ENCODE assay signal across 28 cellular contexts in the genomic region with DNA sequence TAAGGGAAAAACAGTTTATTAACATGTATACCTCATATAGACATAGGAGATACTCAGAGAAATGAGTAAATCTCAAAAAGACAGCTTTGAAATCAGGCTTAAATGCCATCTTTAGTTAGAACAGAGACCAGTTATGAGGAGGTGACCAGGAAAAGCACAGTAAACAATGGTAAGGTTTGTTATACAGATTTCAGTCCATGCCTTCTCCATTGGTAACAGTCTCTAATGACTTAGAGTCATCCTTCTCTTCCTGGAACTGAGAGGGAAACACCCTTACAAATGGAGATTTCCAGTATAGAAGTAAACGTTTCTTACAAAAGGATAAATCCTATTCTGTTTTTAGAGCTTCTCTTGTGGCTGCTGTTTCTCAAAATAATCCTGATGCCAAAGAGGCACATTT.
"Had no signal": no experiment of that assay in that cellular context is flagged by ENCODE, and none has a peak within 500 bp of the region (broad histone marks: within the 10 kb centered on the region; RNA-seq: fewer than 3 reads in every experiment).

No MANE protein-coding gene starts in this region.

- ATAC-seq: stimulated activated effector memory CD8-positive, alpha-beta T cell treated with anti-CD3 and anti-CD28 coated beads, Interleukin-12 subunit alpha, Interleukin-12 subunit beta, amount 100 ng/mL, for 72 hours; stimulated activated memory B cell treated with anti-CD40 and anti-IgM and Interleukin-4, amounts not matched to agents 10 μg/mL and 1 μg/mL and 100 μg/mL, for 72 hours; stimulated activated naive B cell treated with anti-CD40 and anti-IgM and Interleukin-4, amounts not matched to agents 10 μg/mL and 1 μg/mL and 100 μg/mL, for 72 hours; stimulated activated naive CD8-positive, alpha-beta T cell treated with anti-CD3 and anti-CD28 coated beads, Interleukin-15, amount 100 ng/mL, for 72 hours; stimulated activated naive CD8-positive, alpha-beta T cell treated with anti-CD3 and anti-CD28 coated beads, Interleukin-15, Interleukin-2, amounts not matched to agents 100 U/mL and 50 U/mL, for 24 hours; upper lobe of right lung had no signal

- H3K27me3 ChIP-seq: stomach, suprapubic skin, testis, thyroid gland, tibial artery, tibial nerve, transverse colon, upper lobe of left lung, upper lobe of right lung, uterus, vagina had no signal

- H3K27ac Mint-ChIP-seq: stimulated activated effector memory CD8-positive, alpha-beta T cell treated with anti-CD3 and anti-CD28 coated beads, Interleukin-12 subunit alpha, Interleukin-12 subunit beta, amount 100 ng/mL, for 72 hours; stimulated activated memory B cell treated with anti-CD40 and anti-IgM and Interleukin-4, amounts not matched to agents 10 μg/mL and 1 μg/mL and 100 μg/mL, for 72 hours; stimulated activated naive B cell treated with anti-CD40 and anti-IgM and Interleukin-4, amounts not matched to agents 10 μg/mL and 1 μg/mL and 100 μg/mL, for 72 hours; stimulated activated naive CD8-positive, alpha-beta T cell treated with anti-CD3 and anti-CD28 coated beads, Interleukin-15, amount 100 ng/mL, for 72 hours; stimulated activated naive CD8-positive, alpha-beta T cell treated with anti-CD3 and anti-CD28 coated beads, Interleukin-15, Interleukin-2, amounts not matched to agents 100 ng/mL and 50 ng/mL, for 24 hours; type B pancreatic cell had no signal

- H3K36me3 ChIP-seq: stomach, suprapubic skin, thoracic aorta, thyroid gland, tibial artery, tibial nerve, transverse colon, upper lobe of left lung, upper lobe of right lung, uterus, vagina had no signal

- H3K4me3 Mint-ChIP-seq: stimulated activated effector memory CD8-positive, alpha-beta T cell treated with anti-CD3 and anti-CD28 coated beads, Interleukin-12 subunit alpha, Interleukin-12 subunit beta, amount 100 ng/mL, for 72 hours; stimulated activated memory B cell treated with anti-CD40 and anti-IgM and Interleukin-4, amounts not matched to agents 10 μg/mL and 1 μg/mL and 100 μg/mL, for 72 hours; stimulated activated naive B cell treated with anti-CD40 and anti-IgM and Interleukin-4, amounts not matched to agents 10 μg/mL and 1 μg/mL and 100 μg/mL, for 72 hours; stimulated activated naive CD8-positive, alpha-beta T cell treated with anti-CD3 and anti-CD28 coated beads, Interleukin-15, amount 100 ng/mL, for 72 hours; stimulated activated naive CD8-positive, alpha-beta T cell treated with anti-CD3 and anti-CD28 coated beads, Interleukin-15, Interleukin-2, amounts not matched to agents 100 ng/mL and 50 ng/mL, for 24 hours; type B pancreatic cell had no signal

- H3K4me3 ChIP-seq: stomach, suprapubic skin, testis, thoracic aorta, thyroid gland, tibial artery, tibial nerve, transverse colon, upper lobe of left lung, upper lobe of right lung, uterus, vagina had no signal

- H3K4me1 Mint-ChIP-seq: stimulated activated effector memory CD8-positive, alpha-beta T cell treated with anti-CD3 and anti-CD28 coated beads, Interleukin-12 subunit alpha, Interleukin-12 subunit beta, amount 100 ng/mL, for 72 hours; stimulated activated memory B cell treated with anti-CD40 and anti-IgM and Interleukin-4, amounts not matched to agents 10 μg/mL and 1 μg/mL and 100 μg/mL, for 72 hours; stimulated activated naive B cell treated with anti-CD40 and anti-IgM and Interleukin-4, amounts not matched to agents 10 μg/mL and 1 μg/mL and 100 μg/mL, for 72 hours; stimulated activated naive CD8-positive, alpha-beta T cell treated with anti-CD3 and anti-CD28 coated beads, Interleukin-15, amount 100 ng/mL, for 72 hours had no signal

- H3K36me3 Mint-ChIP-seq: stimulated activated effector memory CD8-positive, alpha-beta T cell treated with anti-CD3 and anti-CD28 coated beads, Interleukin-12 subunit alpha, Interleukin-12 subunit beta, amount 100 ng/mL, for 72 hours; stimulated activated memory B cell treated with anti-CD40 and anti-IgM and Interleukin-4, amounts not matched to agents 10 μg/mL and 1 μg/mL and 100 μg/mL, for 72 hours; stimulated activated naive B cell treated with anti-CD40 and anti-IgM and Interleukin-4, amounts not matched to agents 10 μg/mL and 1 μg/mL and 100 μg/mL, for 72 hours; type B pancreatic cell had no signal

- H3K9me3 ChIP-seq: stomach, suprapubic skin, testis, thoracic aorta, thyroid gland, tibial artery, tibial nerve, transverse colon, upper lobe of left lung, upper lobe of right lung, uterus, vagina had no signal

- DNase-seq: stimulated activated CD4-positive, alpha-beta T cell treated with anti-CD3 and anti-CD28 coated beads, Interleukin-2, amount 100 ng/mL, for 48 hours; stimulated activated CD4-positive, alpha-beta T cell treated with anti-CD3 and anti-CD28 coated beads, Interleukin-4, amount 100 ng/mL, for 1 hour; stimulated activated CD4-positive, alpha-beta T cell treated with anti-CD3 and anti-CD28 coated beads, Interleukin-4, amount 100 ng/mL, for 24 hours; stimulated activated CD4-positive, alpha-beta T cell treated with anti-CD3 and anti-CD28 coated beads, Interleukin-4, amount 100 ng/mL, for 4 hours; stimulated activated CD8-positive, alpha-beta memory T cell treated with anti-CD3 and anti-CD28 coated beads, Interleukin-4, amount 100 ng/mL, for 48 hours; stimulated activated naive B cell treated with anti-CD40 and anti-IgM and Interleukin-4, amounts not matched to agents 10 μg/mL and 1 μg/mL and 100 μg/mL, for 72 hours; stimulated activated naive CD4-positive, alpha-beta T cell; stimulated activated naive CD4-positive, alpha-beta T cell treated with Interleukin-2 at 50 U/mL for 16 hours; stimulated activated naive CD8-positive, alpha-beta T cell treated with anti-CD3 and anti-CD28 coated beads, Interleukin-15, amount 100 ng/mL, for 72 hours; stimulated activated naive CD8-positive, alpha-beta T cell treated with anti-CD3 and anti-CD28 coated beads, Interleukin-15, Interleukin-2, amounts not matched to agents 100 U/mL and 50 U/mL, for 24 hours; stomach; substantia nigra; testis; thyroid gland; tibial artery; transverse colon; trophoblast cell; upper lobe of left lung; upper lobe of right lung; uterus had no signal

- H3K27me3 Mint-ChIP-seq: stimulated activated memory B cell treated with anti-CD40 and anti-IgM and Interleukin-4, amounts not matched to agents 10 μg/mL and 1 μg/mL and 100 μg/mL, for 72 hours; stimulated activated naive B cell treated with anti-CD40 and anti-IgM and Interleukin-4, amounts not matched to agents 10 μg/mL and 1 μg/mL and 100 μg/mL, for 72 hours; stimulated activated naive CD8-positive, alpha-beta T cell treated with anti-CD3 and anti-CD28 coated beads, Interleukin-15, amount 100 ng/mL, for 72 hours; stimulated activated naive CD8-positive, alpha-beta T cell treated with anti-CD3 and anti-CD28 coated beads, Interleukin-15, Interleukin-2, amounts not matched to agents 100 ng/mL and 50 ng/mL, for 24 hours; type B pancreatic cell had no signal

- H3K9me3 Mint-ChIP-seq: stimulated activated naive CD8-positive, alpha-beta T cell treated with anti-CD3 and anti-CD28 coated beads, Interleukin-15, Interleukin-2, amounts not matched to agents 100 ng/mL and 50 ng/mL, for 24 hours; type B pancreatic cell had no signal

- H3K27ac ChIP-seq: stomach, suprapubic skin, testis, thoracic aorta, thyroid gland, tibial artery, tibial nerve, transverse colon, upper lobe of left lung, upper lobe of right lung, uterus, vagina had no signal

- H3K4me1 ChIP-seq: stomach, suprapubic skin, testis, thyroid gland, tibial artery, tibial nerve, transverse colon, upper lobe of left lung, upper lobe of right lung, uterus, vagina had no signal
